In the genomic region with DNA sequence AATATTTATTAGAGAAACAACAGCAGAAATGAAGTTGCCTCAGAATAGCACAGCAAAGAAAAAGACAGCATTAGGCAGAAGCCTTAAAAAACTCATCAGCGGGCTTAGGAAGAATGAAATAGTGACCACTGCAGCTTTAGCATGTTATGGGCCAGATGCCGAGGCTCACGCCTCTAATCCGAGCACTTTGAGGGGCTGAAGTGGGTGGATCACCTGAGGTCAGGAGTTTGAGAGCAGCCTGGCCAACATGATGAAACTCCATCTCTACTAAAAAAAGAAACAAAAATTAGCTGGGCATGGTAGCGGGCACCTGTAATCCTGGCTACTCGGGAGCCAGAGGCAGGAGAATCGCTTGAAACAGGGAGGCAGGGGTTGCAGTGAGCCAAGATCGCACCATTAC, we compare ENCODE assay signal across 17 cellular contexts.
"Had no signal": no experiment of that assay in that cellular context is flagged by ENCODE, and none has a peak within 500 bp of the region (broad histone marks: within the 10 kb centered on the region; RNA-seq: fewer than 3 reads in every experiment).

No MANE protein-coding gene starts in this region.

- DNase-seq: activated CD4-positive, alpha-beta T cell treated with anti-CD3 and anti-CD28 coated beads for 48 hours; activated CD8-positive, alpha-beta memory T cell treated with anti-CD3 and anti-CD28 coated beads for 24 hours; activated naive CD4-positive, alpha-beta T cell treated with anti-CD3 and anti-CD28 coated beads, Interleukin-2, amount 50 U/mL, for 16 hours; adrenal gland; body of pancreas; effector memory CD8-positive, alpha-beta T cell; kidney; left ventricle myocardium superior; pancreas; stimulated activated CD4-positive, alpha-beta T cell treated with anti-CD3 and anti-CD28 coated beads, Interleukin-12 subunit alpha, Interleukin-12 subunit beta, amount 100 ng/mL, for 4 hours; stimulated activated naive CD8-positive, alpha-beta T cell treated with anti-CD3 and anti-CD28 coated beads, Interleukin-15, Interleukin-2, amounts not matched to agents 100 U/mL and 50 U/mL, for 24 hours; T1000 had no signal

- H3K36me3 Mint-ChIP-seq: neural progenitor cell had no signal

- H3K27me3 ChIP-seq: adrenal gland, body of pancreas, gastroesophageal sphincter, neural progenitor cell, pancreas had no signal

- H3K27me3 Mint-ChIP-seq: central memory CD8-positive, alpha-beta T cell; effector memory CD8-positive, alpha-beta T cell had no signal

- H3K27ac Mint-ChIP-seq: activated T-helper 2 cell treated with anti-CD3 and anti-CD28 coated beads, Interferon-gamma antibody, Interleukin-2, Interleukin-4, amounts not matched to agents 10 μg/mL and 5 μg/mL and 100 μg/mL, durations not matched to agents 14 hours and 24 hours and 36 hours; neural progenitor cell had no signal

- H3K9me3 ChIP-seq: adrenal gland, body of pancreas, gastroesophageal sphincter, pancreas had no signal

- ATAC-seq: body of pancreas; effector memory CD8-positive, alpha-beta T cell; gastroesophageal sphincter; left ventricle myocardium superior; pancreas; stimulated activated naive CD8-positive, alpha-beta T cell treated with anti-CD3 and anti-CD28 coated beads, Interleukin-15, Interleukin-2, amounts not matched to agents 100 U/mL and 50 U/mL, for 24 hours had no signal

- H3K4me3 Mint-ChIP-seq: central memory CD8-positive, alpha-beta T cell; effector memory CD8-positive, alpha-beta T cell; neural progenitor cell had no signal

- H3K4me2 ChIP-seq: neural progenitor cell had no signal

- H3K4me3 ChIP-seq: adrenal gland, body of pancreas, gastroesophageal sphincter, neural progenitor cell, pancreas had no signal

- H3K36me3 ChIP-seq: adrenal gland, gastroesophageal sphincter, neural progenitor cell, pancreas had no signal

- H3K4me1 Mint-ChIP-seq: central memory CD8-positive, alpha-beta T cell; neural progenitor cell had no signal

- H3K4me1 ChIP-seq: adrenal gland, body of pancreas, gastroesophageal sphincter, neural progenitor cell, pancreas had no signal

- H3K9me3 Mint-ChIP-seq: activated T-helper 2 cell treated with anti-CD3 and anti-CD28 coated beads, Interferon-gamma antibody, Interleukin-2, Interleukin-4, amounts not matched to agents 10 μg/mL and 5 μg/mL and 100 μg/mL, durations not matched to agents 14 hours and 24 hours and 36 hours; central memory CD8-positive, alpha-beta T cell; effector memory CD8-positive, alpha-beta T cell; neural progenitor cell had no signal

- H3K27ac ChIP-seq: adrenal gland, body of pancreas, epithelial cell of prostate, gastroesophageal sphincter, neural progenitor cell, pancreas had no signal
